1 cellular context compared by ENCODE assay signal in the genomic region with DNA sequence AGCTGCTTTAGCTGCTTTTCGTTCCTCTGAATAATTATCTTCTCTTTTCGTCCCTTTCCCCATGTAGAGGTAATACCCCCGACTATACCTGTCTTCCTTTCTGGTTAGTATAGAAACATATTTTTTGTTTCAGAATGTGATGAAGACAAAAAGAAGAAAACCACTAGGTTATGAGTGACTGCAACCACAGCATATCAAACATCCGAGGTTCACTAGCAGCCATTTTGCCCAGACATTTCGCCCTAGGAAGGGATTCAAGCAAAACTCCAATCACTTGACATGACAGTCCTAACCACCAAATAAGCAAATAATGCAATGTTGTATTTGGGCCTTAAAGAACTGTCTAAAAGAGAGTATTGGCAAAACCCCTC.
TF ChIP-seq lines count a peak whose summit lies in the region.

No MANE protein-coding gene starts in this region.

TF ChIP-seq in HepG2, 621 proteins besides CTCF, POLR2A, EP300 and RAD21 (continued from another document and continues in another):
- TF ChIP-seq ZNF501 (CRISPR knock-in tag; IDR thresholded peaks at IDR 0.05) = peak; percentile 16; the same call in 1 of the 2 replicates
- TF ChIP-seq FOXO1 (CRISPR knock-in tag; IDR thresholded peaks at IDR 0.05) = no peak
- TF ChIP-seq, protein P1, sequence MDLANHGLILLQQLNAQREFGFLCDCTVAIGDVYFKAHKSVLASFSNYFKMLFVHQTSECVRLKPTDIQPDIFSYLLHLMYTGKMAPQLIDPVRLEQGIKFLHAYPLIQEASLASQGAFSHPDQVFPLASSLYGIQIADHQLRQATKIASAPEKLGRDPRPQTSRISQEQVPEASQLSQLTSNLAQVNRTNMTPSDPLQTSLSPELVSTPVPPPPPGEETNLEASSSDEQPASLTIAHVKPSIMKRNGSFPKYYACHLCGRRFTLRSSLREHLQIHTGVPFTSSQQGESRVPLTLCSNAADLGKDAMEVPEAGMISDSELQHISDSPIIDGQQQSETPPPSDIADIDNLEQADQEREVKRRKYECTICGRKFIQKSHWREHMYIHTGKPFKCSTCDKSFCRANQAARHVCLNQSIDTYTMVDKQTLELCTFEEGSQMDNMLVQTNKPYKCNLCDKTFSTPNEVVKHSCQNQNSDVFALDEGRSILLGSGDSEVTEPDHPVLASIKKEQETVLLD (CRISPR knock-in tag; IDR thresholded peaks at IDR 0.05; ENCODE audit: low read depth) = no peak
- no peak for TF ChIP-seq DMAP1 (CRISPR knock-in tag; IDR thresholded peaks at IDR 0.05)
- no peak for TF ChIP-seq GTF2F1 (IDR thresholded peaks at IDR 0.05; ENCODE audit: low read length)
- no peak for TF ChIP-seq TAF15 (IDR thresholded peaks at IDR 0.05; ENCODE audit: low read depth, low read length, poor library complexity, severe bottlenecking)
- TF ChIP-seq SP2 (CRISPR knock-in tag; IDR thresholded peaks at IDR 0.05) = no peak
- no peak for TF ChIP-seq RARG (CRISPR knock-in tag; IDR thresholded peaks at IDR 0.05; ENCODE audit: low read depth)
- TF ChIP-seq ZNF782 (CRISPR knock-in tag; IDR thresholded peaks at IDR 0.05; ENCODE audit: borderline replicate concordance) = no peak
- TF ChIP-seq, protein P2, sequence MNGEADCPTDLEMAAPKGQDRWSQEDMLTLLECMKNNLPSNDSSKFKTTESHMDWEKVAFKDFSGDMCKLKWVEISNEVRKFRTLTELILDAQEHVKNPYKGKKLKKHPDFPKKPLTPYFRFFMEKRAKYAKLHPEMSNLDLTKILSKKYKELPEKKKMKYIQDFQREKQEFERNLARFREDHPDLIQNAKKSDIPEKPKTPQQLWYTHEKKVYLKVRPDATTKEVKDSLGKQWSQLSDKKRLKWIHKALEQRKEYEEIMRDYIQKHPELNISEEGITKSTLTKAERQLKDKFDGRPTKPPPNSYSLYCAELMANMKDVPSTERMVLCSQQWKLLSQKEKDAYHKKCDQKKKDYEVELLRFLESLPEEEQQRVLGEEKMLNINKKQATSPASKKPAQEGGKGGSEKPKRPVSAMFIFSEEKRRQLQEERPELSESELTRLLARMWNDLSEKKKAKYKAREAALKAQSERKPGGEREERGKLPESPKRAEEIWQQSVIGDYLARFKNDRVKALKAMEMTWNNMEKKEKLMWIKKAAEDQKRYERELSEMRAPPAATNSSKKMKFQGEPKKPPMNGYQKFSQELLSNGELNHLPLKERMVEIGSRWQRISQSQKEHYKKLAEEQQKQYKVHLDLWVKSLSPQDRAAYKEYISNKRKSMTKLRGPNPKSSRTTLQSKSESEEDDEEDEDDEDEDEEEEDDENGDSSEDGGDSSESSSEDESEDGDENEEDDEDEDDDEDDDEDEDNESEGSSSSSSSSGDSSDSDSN (CRISPR knock-in tag; IDR thresholded peaks at IDR 0.05) = no peak
- no peak for TF ChIP-seq SMAD9 (CRISPR knock-in tag; IDR thresholded peaks at IDR 0.05)
- TF ChIP-seq SIX4 (CRISPR knock-in tag; IDR thresholded peaks at IDR 0.05) = no peak
- no peak for TF ChIP-seq SMARCC2 (IDR thresholded peaks at IDR 0.05)
- no peak for TF ChIP-seq ERF (CRISPR knock-in tag; IDR thresholded peaks at IDR 0.05)
- no peak for TF ChIP-seq ZNF331 (CRISPR knock-in tag; IDR thresholded peaks at IDR 0.05)
- TF ChIP-seq KDM2A (CRISPR knock-in tag; IDR thresholded peaks at IDR 0.05; ENCODE audit: borderline replicate concordance, low read depth) = no peak
- no peak for TF ChIP-seq RXRA (CRISPR knock-in tag; IDR thresholded peaks at IDR 0.05)
- TF ChIP-seq ZFY (CRISPR knock-in tag; IDR thresholded peaks at IDR 0.05) = peak; percentile 12; the same call in 1 of the 2 replicates
- TF ChIP-seq, protein P3, sequence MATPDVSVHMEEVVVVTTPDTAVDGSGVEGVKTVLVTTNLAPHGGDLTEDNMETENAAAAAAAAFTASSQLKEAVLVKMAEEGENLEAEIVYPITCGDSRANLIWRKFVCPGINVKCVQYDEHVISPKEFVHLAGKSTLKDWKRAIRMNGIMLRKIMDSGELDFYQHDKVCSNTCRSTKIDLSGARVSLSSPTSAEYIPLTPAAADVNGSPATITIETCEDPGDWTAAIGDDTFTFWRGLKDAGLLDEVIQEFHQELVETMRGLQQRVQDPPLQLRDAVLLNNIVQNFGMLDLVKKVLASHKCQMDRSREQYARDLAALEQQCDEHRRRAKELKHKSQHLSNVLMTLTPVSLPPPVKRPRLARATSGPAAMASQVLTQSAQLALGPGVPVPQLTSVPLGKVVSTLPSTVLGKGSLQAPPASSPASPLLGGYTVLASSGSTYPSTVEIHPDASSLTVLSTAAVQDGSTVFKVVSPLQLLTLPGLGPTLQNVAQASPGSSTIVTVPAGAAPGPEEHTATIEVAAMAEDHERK (CRISPR knock-in tag; IDR thresholded peaks at IDR 0.05; ENCODE audit: low read depth) = no peak
- no peak for TF ChIP-seq WIZ (CRISPR knock-in tag; IDR thresholded peaks at IDR 0.05)
- TF ChIP-seq, protein P4, sequence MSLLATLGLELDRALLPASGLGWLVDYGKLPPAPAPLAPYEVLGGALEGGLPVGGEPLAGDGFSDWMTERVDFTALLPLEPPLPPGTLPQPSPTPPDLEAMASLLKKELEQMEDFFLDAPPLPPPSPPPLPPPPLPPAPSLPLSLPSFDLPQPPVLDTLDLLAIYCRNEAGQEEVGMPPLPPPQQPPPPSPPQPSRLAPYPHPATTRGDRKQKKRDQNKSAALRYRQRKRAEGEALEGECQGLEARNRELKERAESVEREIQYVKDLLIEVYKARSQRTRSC (CRISPR knock-in tag; IDR thresholded peaks at IDR 0.05; ENCODE audit: low read depth) = no peak
- no peak for TF ChIP-seq ZNF776 (CRISPR knock-in tag; IDR thresholded peaks at IDR 0.05)
- TF ChIP-seq STAT5B (CRISPR knock-in tag; IDR thresholded peaks at IDR 0.05) = no peak
- no peak for TF ChIP-seq ZNF570 (CRISPR knock-in tag; IDR thresholded peaks at IDR 0.05; ENCODE audit: borderline replicate concordance)
- TF ChIP-seq, protein P5, sequence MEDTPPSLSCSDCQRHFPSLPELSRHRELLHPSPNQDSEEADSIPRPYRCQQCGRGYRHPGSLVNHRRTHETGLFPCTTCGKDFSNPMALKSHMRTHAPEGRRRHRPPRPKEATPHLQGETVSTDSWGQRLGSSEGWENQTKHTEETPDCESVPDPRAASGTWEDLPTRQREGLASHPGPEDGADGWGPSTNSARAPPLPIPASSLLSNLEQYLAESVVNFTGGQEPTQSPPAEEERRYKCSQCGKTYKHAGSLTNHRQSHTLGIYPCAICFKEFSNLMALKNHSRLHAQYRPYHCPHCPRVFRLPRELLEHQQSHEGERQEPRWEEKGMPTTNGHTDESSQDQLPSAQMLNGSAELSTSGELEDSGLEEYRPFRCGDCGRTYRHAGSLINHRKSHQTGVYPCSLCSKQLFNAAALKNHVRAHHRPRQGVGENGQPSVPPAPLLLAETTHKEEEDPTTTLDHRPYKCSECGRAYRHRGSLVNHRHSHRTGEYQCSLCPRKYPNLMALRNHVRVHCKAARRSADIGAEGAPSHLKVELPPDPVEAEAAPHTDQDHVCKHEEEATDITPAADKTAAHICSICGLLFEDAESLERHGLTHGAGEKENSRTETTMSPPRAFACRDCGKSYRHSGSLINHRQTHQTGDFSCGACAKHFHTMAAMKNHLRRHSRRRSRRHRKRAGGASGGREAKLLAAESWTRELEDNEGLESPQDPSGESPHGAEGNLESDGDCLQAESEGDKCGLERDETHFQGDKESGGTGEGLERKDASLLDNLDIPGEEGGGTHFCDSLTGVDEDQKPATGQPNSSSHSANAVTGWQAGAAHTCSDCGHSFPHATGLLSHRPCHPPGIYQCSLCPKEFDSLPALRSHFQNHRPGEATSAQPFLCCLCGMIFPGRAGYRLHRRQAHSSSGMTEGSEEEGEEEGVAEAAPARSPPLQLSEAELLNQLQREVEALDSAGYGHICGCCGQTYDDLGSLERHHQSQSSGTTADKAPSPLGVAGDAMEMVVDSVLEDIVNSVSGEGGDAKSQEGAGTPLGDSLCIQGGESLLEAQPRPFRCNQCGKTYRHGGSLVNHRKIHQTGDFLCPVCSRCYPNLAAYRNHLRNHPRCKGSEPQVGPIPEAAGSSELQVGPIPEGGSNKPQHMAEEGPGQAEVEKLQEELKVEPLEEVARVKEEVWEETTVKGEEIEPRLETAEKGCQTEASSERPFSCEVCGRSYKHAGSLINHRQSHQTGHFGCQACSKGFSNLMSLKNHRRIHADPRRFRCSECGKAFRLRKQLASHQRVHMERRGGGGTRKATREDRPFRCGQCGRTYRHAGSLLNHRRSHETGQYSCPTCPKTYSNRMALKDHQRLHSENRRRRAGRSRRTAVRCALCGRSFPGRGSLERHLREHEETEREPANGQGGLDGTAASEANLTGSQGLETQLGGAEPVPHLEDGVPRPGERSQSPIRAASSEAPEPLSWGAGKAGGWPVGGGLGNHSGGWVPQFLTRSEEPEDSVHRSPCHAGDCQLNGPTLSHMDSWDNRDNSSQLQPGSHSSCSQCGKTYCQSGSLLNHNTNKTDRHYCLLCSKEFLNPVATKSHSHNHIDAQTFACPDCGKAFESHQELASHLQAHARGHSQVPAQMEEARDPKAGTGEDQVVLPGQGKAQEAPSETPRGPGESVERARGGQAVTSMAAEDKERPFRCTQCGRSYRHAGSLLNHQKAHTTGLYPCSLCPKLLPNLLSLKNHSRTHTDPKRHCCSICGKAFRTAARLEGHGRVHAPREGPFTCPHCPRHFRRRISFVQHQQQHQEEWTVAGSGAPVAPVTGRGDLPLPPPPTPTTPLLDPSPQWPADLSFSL (CRISPR knock-in tag; IDR thresholded peaks at IDR 0.05) = no peak
- TF ChIP-seq MAFG (CRISPR knock-in tag; IDR thresholded peaks at IDR 0.05) = 0 out of 2 replicates have a peak, but pooled peaks have one; percentile 12
- no peak for TF ChIP-seq ZNF263 (CRISPR knock-in tag; IDR thresholded peaks at IDR 0.05)
- no peak for TF ChIP-seq CCDC6 (CRISPR knock-in tag; IDR thresholded peaks at IDR 0.05)
- no peak for TF ChIP-seq CHD2 (IDR thresholded peaks at IDR 0.05; ENCODE audit: low read depth, low read length)
- no peak for TF ChIP-seq POLR2AphosphoS2 (IDR thresholded peaks at IDR 0.05; ENCODE audit: low read depth, low read length)
- TF ChIP-seq, protein P6, sequence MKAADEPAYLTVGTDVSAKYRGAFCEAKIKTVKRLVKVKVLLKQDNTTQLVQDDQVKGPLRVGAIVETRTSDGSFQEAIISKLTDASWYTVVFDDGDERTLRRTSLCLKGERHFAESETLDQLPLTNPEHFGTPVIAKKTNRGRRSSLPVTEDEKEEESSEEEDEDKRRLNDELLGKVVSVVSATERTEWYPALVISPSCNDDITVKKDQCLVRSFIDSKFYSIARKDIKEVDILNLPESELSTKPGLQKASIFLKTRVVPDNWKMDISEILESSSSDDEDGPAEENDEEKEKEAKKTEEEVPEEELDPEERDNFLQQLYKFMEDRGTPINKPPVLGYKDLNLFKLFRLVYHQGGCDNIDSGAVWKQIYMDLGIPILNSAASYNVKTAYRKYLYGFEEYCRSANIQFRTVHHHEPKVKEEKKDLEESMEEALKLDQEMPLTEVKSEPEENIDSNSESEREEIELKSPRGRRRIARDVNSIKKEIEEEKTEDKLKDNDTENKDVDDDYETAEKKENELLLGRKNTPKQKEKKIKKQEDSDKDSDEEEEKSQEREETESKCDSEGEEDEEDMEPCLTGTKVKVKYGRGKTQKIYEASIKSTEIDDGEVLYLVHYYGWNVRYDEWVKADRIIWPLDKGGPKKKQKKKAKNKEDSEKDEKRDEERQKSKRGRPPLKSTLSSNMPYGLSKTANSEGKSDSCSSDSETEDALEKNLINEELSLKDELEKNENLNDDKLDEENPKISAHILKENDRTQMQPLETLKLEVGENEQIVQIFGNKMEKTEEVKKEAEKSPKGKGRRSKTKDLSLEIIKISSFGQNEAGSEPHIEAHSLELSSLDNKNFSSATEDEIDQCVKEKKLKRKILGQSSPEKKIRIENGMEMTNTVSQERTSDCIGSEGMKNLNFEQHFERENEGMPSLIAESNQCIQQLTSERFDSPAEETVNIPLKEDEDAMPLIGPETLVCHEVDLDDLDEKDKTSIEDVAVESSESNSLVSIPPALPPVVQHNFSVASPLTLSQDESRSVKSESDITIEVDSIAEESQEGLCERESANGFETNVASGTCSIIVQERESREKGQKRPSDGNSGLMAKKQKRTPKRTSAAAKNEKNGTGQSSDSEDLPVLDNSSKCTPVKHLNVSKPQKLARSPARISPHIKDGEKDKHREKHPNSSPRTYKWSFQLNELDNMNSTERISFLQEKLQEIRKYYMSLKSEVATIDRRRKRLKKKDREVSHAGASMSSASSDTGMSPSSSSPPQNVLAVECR (CRISPR knock-in tag; IDR thresholded peaks at IDR 0.05; ENCODE audit: borderline replicate concordance) = no peak
- TF ChIP-seq TCF7 (IDR thresholded peaks at IDR 0.05; ENCODE audit: low read depth) = 0 out of 2 replicates have a peak, but pooled peaks have one; percentile 25
- TF ChIP-seq, protein P7, sequence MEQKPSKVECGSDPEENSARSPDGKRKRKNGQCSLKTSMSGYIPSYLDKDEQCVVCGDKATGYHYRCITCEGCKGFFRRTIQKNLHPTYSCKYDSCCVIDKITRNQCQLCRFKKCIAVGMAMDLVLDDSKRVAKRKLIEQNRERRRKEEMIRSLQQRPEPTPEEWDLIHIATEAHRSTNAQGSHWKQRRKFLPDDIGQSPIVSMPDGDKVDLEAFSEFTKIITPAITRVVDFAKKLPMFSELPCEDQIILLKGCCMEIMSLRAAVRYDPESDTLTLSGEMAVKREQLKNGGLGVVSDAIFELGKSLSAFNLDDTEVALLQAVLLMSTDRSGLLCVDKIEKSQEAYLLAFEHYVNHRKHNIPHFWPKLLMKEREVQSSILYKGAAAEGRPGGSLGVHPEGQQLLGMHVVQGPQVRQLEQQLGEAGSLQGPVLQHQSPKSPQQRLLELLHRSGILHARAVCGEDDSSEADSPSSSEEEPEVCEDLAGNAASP (CRISPR knock-in tag; IDR thresholded peaks at IDR 0.05; ENCODE audit: borderline replicate concordance) = no peak
- no peak for TF ChIP-seq SSRP1 (CRISPR knock-in tag; IDR thresholded peaks at IDR 0.05)
- no peak for TF ChIP-seq ZNF30 (CRISPR knock-in tag; IDR thresholded peaks at IDR 0.05)
- TF ChIP-seq, protein P8, sequence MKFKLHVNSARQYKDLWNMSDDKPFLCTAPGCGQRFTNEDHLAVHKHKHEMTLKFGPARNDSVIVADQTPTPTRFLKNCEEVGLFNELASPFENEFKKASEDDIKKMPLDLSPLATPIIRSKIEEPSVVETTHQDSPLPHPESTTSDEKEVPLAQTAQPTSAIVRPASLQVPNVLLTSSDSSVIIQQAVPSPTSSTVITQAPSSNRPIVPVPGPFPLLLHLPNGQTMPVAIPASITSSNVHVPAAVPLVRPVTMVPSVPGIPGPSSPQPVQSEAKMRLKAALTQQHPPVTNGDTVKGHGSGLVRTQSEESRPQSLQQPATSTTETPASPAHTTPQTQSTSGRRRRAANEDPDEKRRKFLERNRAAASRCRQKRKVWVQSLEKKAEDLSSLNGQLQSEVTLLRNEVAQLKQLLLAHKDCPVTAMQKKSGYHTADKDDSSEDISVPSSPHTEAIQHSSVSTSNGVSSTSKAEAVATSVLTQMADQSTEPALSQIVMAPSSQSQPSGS (CRISPR knock-in tag; IDR thresholded peaks at IDR 0.05) = no peak
- TF ChIP-seq ZFP82 (CRISPR knock-in tag; IDR thresholded peaks at IDR 0.05; ENCODE audit: borderline replicate concordance) = no peak
- TF ChIP-seq ZNF777 (CRISPR knock-in tag; IDR thresholded peaks at IDR 0.05) = peak; percentile 21; the same call in 1 of the 2 replicates
